In genomic region chr19:49148784-49149651, GRCh38 we compare ENCODE assay signal across 1 cellular context.
TF ChIP-seq lines count a peak whose summit lies in the region.

No MANE protein-coding gene starts in this region.

TF ChIP-seq in HepG2, 621 proteins besides CTCF, POLR2A, EP300 and RAD21 (continued from another document and continues in another):
- TF ChIP-seq YEATS2 (CRISPR knock-in tag; IDR thresholded peaks at IDR 0.05; ENCODE audit: borderline replicate concordance) (peak; percentile 12; the same call in 1 of the 2 replicates), TRIM22 (IDR thresholded peaks at IDR 0.05) (no peak), NCOA1 (CRISPR knock-in tag; IDR thresholded peaks at IDR 0.05) (no peak), ZNF451 (CRISPR knock-in tag; IDR thresholded peaks at IDR 0.05) (no peak), ZNF768 (CRISPR knock-in tag; IDR thresholded peaks at IDR 0.05) (no peak), HMG20A (CRISPR knock-in tag; IDR thresholded peaks at IDR 0.05; ENCODE audit: borderline replicate concordance) (no peak), CEBPG (CRISPR knock-in tag; IDR thresholded peaks at IDR 0.05) (no peak), ZNF687 (CRISPR knock-in tag; IDR thresholded peaks at IDR 0.05) (peak; percentile 17; the same call in 1 of the 2 replicates), NONO (IDR thresholded peaks at IDR 0.05) (no peak), NONO (CRISPR knock-in tag; conservative IDR thresholded peaks at IDR 0.05) (no peak), CHD2 (IDR thresholded peaks at IDR 0.05; ENCODE audit: low read depth, low read length) (no peak), ZEB1 (IDR thresholded peaks at IDR 0.05; ENCODE audit: insufficient replicate concordance, low read depth) (peak; percentile 17), ZC3H13 (CRISPR knock-in tag; IDR thresholded peaks at IDR 0.05) (peak; percentile 74; the same call in 1 of the 2 replicates), NR3C1 (CRISPR knock-in tag; IDR thresholded peaks at IDR 0.05) (no peak), USF2 (IDR thresholded peaks at IDR 0.05; ENCODE audit: low read depth, low read length) (no peak), USF2 (CRISPR knock-in tag; IDR thresholded peaks at IDR 0.05; ENCODE audit: borderline replicate concordance) (no peak), JUND (CRISPR knock-in tag; IDR thresholded peaks at IDR 0.05) (no peak), ZBTB34 (CRISPR knock-in tag; IDR thresholded peaks at IDR 0.05) (no peak), SPEN (CRISPR knock-in tag; IDR thresholded peaks at IDR 0.05; ENCODE audit: low read depth) (no peak), TCF7 (IDR thresholded peaks at IDR 0.05; ENCODE audit: low read depth) (no peak), REL (CRISPR knock-in tag; conservative IDR thresholded peaks at IDR 0.05) (0 out of 2 replicates have a peak, but pooled peaks have one; percentile 9), SP4 (CRISPR knock-in tag; IDR thresholded peaks at IDR 0.05) (peak; percentile 85; the same call in 1 of the 2 replicates), ZNF468 (CRISPR knock-in tag; IDR thresholded peaks at IDR 0.05) (0 out of 2 replicates have a peak, but pooled peaks have one; percentile 17), E2F2 (CRISPR knock-in tag; IDR thresholded peaks at IDR 0.05; ENCODE audit: borderline replicate concordance) (no peak), SNAPC2 (CRISPR knock-in tag; IDR thresholded peaks at IDR 0.05) (0 out of 2 replicates have a peak, but pooled peaks have one; percentile 41), ZNF572 (CRISPR knock-in tag; IDR thresholded peaks at IDR 0.05) (0 out of 2 replicates have a peak, but pooled peaks have one; percentile 43), MIER3 (CRISPR knock-in tag; IDR thresholded peaks at IDR 0.05; ENCODE audit: borderline replicate concordance) (no peak), BRCA1 (CRISPR knock-in tag; IDR thresholded peaks at IDR 0.05) (no peak), NFYB (CRISPR knock-in tag; IDR thresholded peaks at IDR 0.05) (no peak), NCOR1 (IDR thresholded peaks at IDR 0.05; ENCODE audit: borderline replicate concordance, low read length) (no peak), ZNF333 (CRISPR knock-in tag; IDR thresholded peaks at IDR 0.05; ENCODE audit: borderline replicate concordance) (no peak), ZNF720 (CRISPR knock-in tag; IDR thresholded peaks at IDR 0.05) (no peak), ZNF777 (CRISPR knock-in tag; IDR thresholded peaks at IDR 0.05) (no peak), MXD1 (CRISPR knock-in tag; IDR thresholded peaks at IDR 0.05) (0 out of 2 replicates have a peak, but pooled peaks have one; percentile 47), XRCC5 (optimal IDR thresholded peaks at IDR 0.05; ENCODE audit: low read length) (peak; percentile 20), MATR3 (CRISPR knock-in tag; IDR thresholded peaks at IDR 0.05) (no peak), NR2F1 (CRISPR knock-in tag; IDR thresholded peaks at IDR 0.05) (no peak), HNRNPL (IDR thresholded peaks at IDR 0.05; ENCODE audit: low read depth, low read length) (no peak), FOXC1 (CRISPR knock-in tag; IDR thresholded peaks at IDR 0.05; ENCODE audit: borderline replicate concordance) (no peak), PLSCR1 (CRISPR knock-in tag; IDR thresholded peaks at IDR 0.05; ENCODE audit: borderline replicate concordance) (no peak), AHR (CRISPR knock-in tag; IDR thresholded peaks at IDR 0.05) (no peak), POLR2G (IDR thresholded peaks at IDR 0.05; ENCODE audit: low read depth, low read length) (no peak), POLR2AphosphoS5 (IDR thresholded peaks at IDR 0.05; ENCODE audit: low read depth, low read length) (peak; percentile 45; the same call in 1 of the 2 replicates), SSRP1 (CRISPR knock-in tag; IDR thresholded peaks at IDR 0.05) (no peak), HIVEP1 (CRISPR knock-in tag; IDR thresholded peaks at IDR 0.05) (no peak), TOPORS (CRISPR knock-in tag; IDR thresholded peaks at IDR 0.05) (0 out of 2 replicates have a peak, but pooled peaks have one; percentile 34), HNRNPK (IDR thresholded peaks at IDR 0.05; ENCODE audit: low read depth, low read length, poor library complexity, severe bottlenecking) (no peak), MED13 (CRISPR knock-in tag; IDR thresholded peaks at IDR 0.05) (peak; percentile 43; the same call in 1 of the 2 replicates), SRSF4 (IDR thresholded peaks at IDR 0.05; ENCODE audit: low read depth, low read length, poor library complexity, severe bottlenecking) (no peak), HNRNPLL (IDR thresholded peaks at IDR 0.05; ENCODE audit: low read depth, low read length, poor library complexity, severe bottlenecking) (peak; percentile 43), ZNF788 (CRISPR knock-in tag; IDR thresholded peaks at IDR 0.05; ENCODE audit: borderline replicate concordance) (no peak), CREB1 (IDR thresholded peaks at IDR 0.05) (0 out of 2 replicates have a peak, but pooled peaks have one; percentile 4), CREB1 (CRISPR knock-in tag; IDR thresholded peaks at IDR 0.05) (no peak), ZNF260 (CRISPR knock-in tag; IDR thresholded peaks at IDR 0.05; ENCODE audit: borderline replicate concordance, low read depth) (no peak), GFI1 (CRISPR knock-in tag; IDR thresholded peaks at IDR 0.05; ENCODE audit: borderline replicate concordance) (no peak), BRD4 (CRISPR knock-in tag; IDR thresholded peaks at IDR 0.05) (no peak), ZNF24 (IDR thresholded peaks at IDR 0.05) (no peak), ZNF709 (CRISPR knock-in tag; IDR thresholded peaks at IDR 0.05) (peak; percentile 77; the same call in 1 of the 2 replicates), PRDM10 (CRISPR knock-in tag; IDR thresholded peaks at IDR 0.05; ENCODE audit: low read depth) (peak; percentile 24; the same call in 1 of the 2 replicates)
